ENCODE assay signal across 27 cellular contexts in genomic region chr4:165515201-165515600, GRCh38.
"Had no signal": no experiment of that assay in that cellular context is flagged by ENCODE, and none has a peak within 500 bp of the region (broad histone marks: within the 10 kb centered on the region; RNA-seq: fewer than 3 reads in every experiment).

No MANE protein-coding gene starts in this region.

- ATAC-seq: left colon; mucosa of descending colon; naive thymus-derived CD4-positive, alpha-beta T cell; pancreas; right cardiac atrium; sciatic nerve; stimulated activated effector memory CD8-positive, alpha-beta T cell treated with anti-CD3 and anti-CD28 coated beads, Interleukin-12 subunit alpha, Interleukin-12 subunit beta, amount 100 ng/mL, for 72 hours had no signal

- H3K27ac ChIP-seq: hepatocyte, left ventricle myocardium inferior, pancreas, prostate gland, suprapubic skin, thoracic aorta, tibial artery, uterus had no signal

- H3K36me3 ChIP-seq: left ventricle myocardium inferior, pancreas, prostate gland, suprapubic skin, thoracic aorta, tibial artery, uterus had no signal

- H3K4me3 ChIP-seq: hepatocyte, left ventricle myocardium inferior, lung, mucosa of descending colon, pancreas, prostate gland, skin epidermis, suprapubic skin, thoracic aorta, tibial artery, uterus had no signal

- H3K4me1 ChIP-seq: left ventricle myocardium inferior, pancreas, prostate gland, uterus had no signal

- H3K9me3 ChIP-seq: left ventricle myocardium inferior, mucosa of descending colon, pancreas, prostate gland, suprapubic skin, thoracic aorta, tibial artery, uterus had no signal

- DNase-seq: islet precursor cell; kidney glomerular epithelial cell; left colon; left ventricle myocardium inferior; midbrain; mucosa of descending colon; naive thymus-derived CD4-positive, alpha-beta T cell; nucleus accumbens; pancreas; posterior cingulate gyrus; retina; right cardiac atrium; stimulated activated CD4-positive, alpha-beta T cell treated with anti-CD3 and anti-CD28 coated beads, Interleukin-12 subunit alpha, Interleukin-12 subunit beta, amount 100 ng/mL, for 4 hours; stimulated activated CD4-positive, alpha-beta T cell treated with anti-CD3 and anti-CD28 coated beads, Interleukin-15, amount 100 ng/mL, for 24 hours; stimulated activated CD4-positive, alpha-beta T cell treated with anti-CD3 and anti-CD28 coated beads, Interleukin-4, amount 100 ng/mL, for 24 hours; stimulated activated naive CD4-positive, alpha-beta T cell; tibial artery; trophoblast cell; uterus had no signal

- H3K27me3 ChIP-seq: hepatocyte, pancreas, suprapubic skin, tibial artery, uterus had no signal
